In genomic region chr2:115825912-115826311, GRCh38 we compare ENCODE assay signal across 37 cellular contexts.
"Had no signal": no experiment of that assay in that cellular context is flagged by ENCODE, and none has a peak within 500 bp of the region (broad histone marks: within the 10 kb centered on the region; RNA-seq: fewer than 3 reads in every experiment).

No MANE protein-coding gene starts in this region.

- H3K4me3 Mint-ChIP-seq: activated naive CD4-positive, alpha-beta T cell treated with anti-CD3 and anti-CD28 coated beads for 36 hours; activated naive CD4-positive, alpha-beta T cell treated with anti-CD3 and anti-CD28 coated beads, Interleukin-2, amount 10 ng/mL, durations not matched to agents 7 days and 5 days; activated naive CD4-positive, alpha-beta T cell treated with anti-CD3 and anti-CD28 coated beads, Interleukin-2, amount 50 U/mL, for 24 hours; activated naive CD8-positive, alpha-beta T cell; activated naive CD8-positive, alpha-beta T cell treated with anti-CD3 and anti-CD28 coated beads for 36 hours; activated naive CD8-positive, alpha-beta T cell treated with anti-CD3 and anti-CD28 coated beads, Interleukin-2, amount 10 ng/mL, durations not matched to agents 7 days and 5 days; activated naive CD8-positive, alpha-beta T cell treated with anti-CD3 and anti-CD28 coated beads, Interleukin-2, amount 50 U/mL, for 24 hours; activated T-cell treated with anti-CD3 and anti-CD28 coated beads, Interleukin-2, amount 50 U/mL, for 24 hours; activated T-cell treated with anti-CD3 and anti-CD28 coated beads, Interleukin-2, amount 50 U/mL, for 4 hours; activated T-cell treated with anti-CD3 and anti-CD28 coated beads, Interleukin-2, amount 50 U/mL, for 72 hours; activated T-helper 1 cell treated with anti-CD3 and anti-CD28 coated beads, Interleukin-12 subunit alpha, Interleukin-12 subunit beta, Interleukin-2, Interleukin-4 antibody, amounts not matched to agents 30 ng/mL and 10 ng/mL and 1 ng/mL, durations not matched to agents 14 hours and 24 hours and 36 hours; activated T-helper 17 cell treated with anti-CD3 and anti-CD28 coated beads, Interleukin-2, amount 50 U/mL, for 72 hours; brain; central memory CD8-positive, alpha-beta T cell had no signal

- H3K27me3 Mint-ChIP-seq: activated naive CD4-positive, alpha-beta T cell treated with anti-CD3 and anti-CD28 coated beads, Interleukin-2, amount 10 ng/mL, durations not matched to agents 7 days and 5 days; activated naive CD4-positive, alpha-beta T cell treated with anti-CD3 and anti-CD28 coated beads, Interleukin-2, amount 50 U/mL, for 24 hours; activated naive CD8-positive, alpha-beta T cell; activated naive CD8-positive, alpha-beta T cell treated with anti-CD3 and anti-CD28 coated beads for 36 hours; activated naive CD8-positive, alpha-beta T cell treated with anti-CD3 and anti-CD28 coated beads, Interleukin-2, amount 10 ng/mL, durations not matched to agents 7 days and 5 days; activated naive CD8-positive, alpha-beta T cell treated with anti-CD3 and anti-CD28 coated beads, Interleukin-2, amount 50 U/mL, for 24 hours; activated T-cell treated with anti-CD3 and anti-CD28 coated beads, Interleukin-2, amount 50 U/mL, for 24 hours; activated T-helper 17 cell treated with anti-CD3 and anti-CD28 coated beads, Interleukin-2, amount 50 U/mL, for 72 hours; brain; central memory CD8-positive, alpha-beta T cell had no signal

- H3K4me1 Mint-ChIP-seq: activated naive CD4-positive, alpha-beta T cell treated with anti-CD3 and anti-CD28 coated beads, Interleukin-2, amount 10 ng/mL, durations not matched to agents 7 days and 5 days; activated naive CD4-positive, alpha-beta T cell treated with anti-CD3 and anti-CD28 coated beads, Interleukin-2, amount 50 U/mL, for 24 hours; activated naive CD8-positive, alpha-beta T cell treated with anti-CD3 and anti-CD28 coated beads for 36 hours; activated naive CD8-positive, alpha-beta T cell treated with anti-CD3 and anti-CD28 coated beads, Interleukin-2, amount 10 ng/mL, durations not matched to agents 7 days and 5 days; activated naive CD8-positive, alpha-beta T cell treated with anti-CD3 and anti-CD28 coated beads, Interleukin-2, amount 50 U/mL, for 24 hours; activated T-helper 17 cell treated with anti-CD3 and anti-CD28 coated beads, Interleukin-2, amount 50 U/mL, for 72 hours; brain; central memory CD8-positive, alpha-beta T cell had no signal

- H3K27ac ChIP-seq: adrenal gland, ascending aorta, body of pancreas, brain microvascular endothelial cell, breast epithelium, cardiac muscle cell had no signal

- DNase-seq: activated effector memory CD4-positive, alpha-beta T cell treated with anti-CD3 and anti-CD28 coated beads, Interleukin-2, amount 50 U/mL, for 16 hours; activated effector memory CD4-positive, alpha-beta T cell treated with Interleukin-2 at 50 U/mL for 16 hours; activated gamma-delta T cell; activated gamma-delta T cell treated with Interleukin-2 at 50 U/mL for 16 hours; activated naive CD4-positive, alpha-beta T cell; activated naive CD4-positive, alpha-beta T cell treated with anti-CD3 and anti-CD28 coated beads for 36 hours; activated naive CD4-positive, alpha-beta T cell treated with anti-CD3 and anti-CD28 coated beads, Interleukin-2, amount 10 ng/mL, durations not matched to agents 7 days and 5 days; activated naive CD4-positive, alpha-beta T cell treated with anti-CD3 and anti-CD28 coated beads, Interleukin-2, amount 50 U/mL, for 16 hours; activated naive CD4-positive, alpha-beta T cell treated with Interleukin-2 at 50 U/mL for 16 hours; activated naive CD8-positive, alpha-beta T cell treated with anti-CD3 and anti-CD28 coated beads for 36 hours; activated naive CD8-positive, alpha-beta T cell treated with anti-CD3 and anti-CD28 coated beads, Interleukin-2, amount 10 ng/mL, durations not matched to agents 7 days and 5 days; activated naive CD8-positive, alpha-beta T cell treated with anti-CD3 and anti-CD28 coated beads, Interleukin-2, amount 50 U/mL, for 24 hours; activated T-cell treated with anti-CD3 and anti-CD28 coated beads, Interleukin-2, amount 50 U/mL, for 24 hours; activated T-cell treated with anti-CD3 and anti-CD28 coated beads, Interleukin-2, amount 50 U/mL, for 4 hours; activated T-cell treated with anti-CD3 and anti-CD28 coated beads, Interleukin-2, amount 50 U/mL, for 48 hours; activated T-cell treated with anti-CD3 and anti-CD28 coated beads, Interleukin-2, amount 50 U/mL, for 72 hours; adrenal gland; amniotic stem cell; amygdala; anterior cingulate cortex; aorta; body of pancreas; brain microvascular endothelial cell; caudate nucleus; central memory CD4-positive, alpha-beta T cell; cerebellar nuclear complex had no signal

- H3K9me3 Mint-ChIP-seq: activated naive CD4-positive, alpha-beta T cell treated with anti-CD3 and anti-CD28 coated beads, Interleukin-2, amount 50 U/mL, for 24 hours; activated naive CD8-positive, alpha-beta T cell treated with anti-CD3 and anti-CD28 coated beads, Interleukin-2, amount 50 U/mL, for 24 hours; activated T-helper 17 cell treated with anti-CD3 and anti-CD28 coated beads, Interleukin-2, amount 50 U/mL, for 72 hours; brain had no signal

- H3K27ac Mint-ChIP-seq: activated naive CD4-positive, alpha-beta T cell treated with anti-CD3 and anti-CD28 coated beads for 36 hours; activated naive CD4-positive, alpha-beta T cell treated with anti-CD3 and anti-CD28 coated beads, Interleukin-2, amount 10 ng/mL, durations not matched to agents 7 days and 5 days; activated naive CD4-positive, alpha-beta T cell treated with anti-CD3 and anti-CD28 coated beads, Interleukin-2, amount 50 U/mL, for 24 hours; activated naive CD4-positive, alpha-beta T cell treated with anti-CD3 and anti-CD28 coated beads, Interleukin-2, amount 50 U/mL, for 72 hours; activated naive CD8-positive, alpha-beta T cell; activated naive CD8-positive, alpha-beta T cell treated with anti-CD3 and anti-CD28 coated beads for 36 hours; activated naive CD8-positive, alpha-beta T cell treated with anti-CD3 and anti-CD28 coated beads, Interleukin-2, amount 10 ng/mL, durations not matched to agents 7 days and 5 days; activated naive CD8-positive, alpha-beta T cell treated with anti-CD3 and anti-CD28 coated beads, Interleukin-2, amount 50 U/mL, for 24 hours; activated T-cell treated with anti-CD3 and anti-CD28 coated beads, Interleukin-2, amount 50 U/mL, for 24 hours; activated T-cell treated with anti-CD3 and anti-CD28 coated beads, Interleukin-2, amount 50 U/mL, for 72 hours; activated T-helper 1 cell treated with anti-CD3 and anti-CD28 coated beads, Interleukin-12 subunit alpha, Interleukin-12 subunit beta, Interleukin-2, Interleukin-4 antibody, amounts not matched to agents 30 ng/mL and 10 ng/mL and 1 ng/mL, durations not matched to agents 14 hours and 24 hours and 36 hours; activated T-helper 17 cell treated with anti-CD3 and anti-CD28 coated beads, Interleukin-2, amount 50 U/mL, for 72 hours; activated T-helper 2 cell treated with anti-CD3 and anti-CD28 coated beads, Interferon-gamma antibody, Interleukin-2, Interleukin-4, amounts not matched to agents 10 μg/mL and 5 μg/mL and 100 μg/mL, durations not matched to agents 14 hours and 24 hours and 36 hours; brain had no signal

- H3K36me3 ChIP-seq: adrenal gland, ascending aorta, brain microvascular endothelial cell, breast epithelium, cardiac muscle cell had no signal

- H3K4me1 ChIP-seq: adrenal gland, ascending aorta, body of pancreas, breast epithelium had no signal

- H3K4me3 ChIP-seq: adrenal gland, ascending aorta, body of pancreas, breast epithelium, cardiac muscle cell had no signal

- H3K27me3 ChIP-seq: adrenal gland, ascending aorta, body of pancreas, brain microvascular endothelial cell, breast epithelium, cardiac muscle cell had no signal

- H3K9me3 ChIP-seq: ascending aorta, body of pancreas, breast epithelium had no signal

- ATAC-seq: activated naive CD4-positive, alpha-beta T cell treated with anti-CD3 and anti-CD28 coated beads, Interleukin-2, amount 50 U/mL, for 72 hours; activated naive CD8-positive, alpha-beta T cell treated with anti-CD3 and anti-CD28 coated beads, Interleukin-2, amount 50 U/mL, for 24 hours; activated T-cell treated with anti-CD3 and anti-CD28 coated beads, Interleukin-2, amount 50 U/mL, for 4 hours; activated T-cell treated with anti-CD3 and anti-CD28 coated beads, Interleukin-2, amount 50 U/mL, for 72 hours; activated T-helper 17 cell treated with anti-CD3 and anti-CD28 coated beads, Interleukin-2, amount 50 U/mL, for 72 hours; body of pancreas had no signal

- H3K36me3 Mint-ChIP-seq: activated naive CD4-positive, alpha-beta T cell treated with anti-CD3 and anti-CD28 coated beads, Interleukin-2, amount 10 ng/mL, durations not matched to agents 7 days and 5 days; activated naive CD4-positive, alpha-beta T cell treated with anti-CD3 and anti-CD28 coated beads, Interleukin-2, amount 50 U/mL, for 24 hours; activated naive CD4-positive, alpha-beta T cell treated with anti-CD3 and anti-CD28 coated beads, Interleukin-2, amount 50 U/mL, for 72 hours; activated naive CD8-positive, alpha-beta T cell; activated naive CD8-positive, alpha-beta T cell treated with anti-CD3 and anti-CD28 coated beads for 36 hours; activated naive CD8-positive, alpha-beta T cell treated with anti-CD3 and anti-CD28 coated beads, Interleukin-2, amount 10 ng/mL, durations not matched to agents 7 days and 5 days; brain had no signal
